ENCODE assay signal across 20 cellular contexts in the genomic region with DNA sequence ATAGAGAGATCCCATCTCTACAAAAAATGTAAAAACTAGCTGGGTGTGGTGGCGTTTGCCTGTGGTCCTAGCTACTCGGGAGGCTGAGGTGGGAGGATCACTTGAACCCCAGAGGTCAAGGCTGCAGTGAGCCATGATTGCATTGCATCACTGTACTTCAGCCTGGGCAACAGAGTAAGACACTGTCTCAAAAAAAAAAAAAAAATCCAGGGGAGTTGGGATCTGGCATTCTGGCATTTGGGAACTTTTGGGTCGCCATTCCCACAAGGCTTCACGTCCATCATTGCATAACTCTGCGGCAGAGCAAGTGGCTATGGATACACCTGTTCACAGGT. TPM values are rescaled to one million over a fixed set of nuclear protein-coding genes. Genes with fewer than 3 reads are reported as not detected.
"Had no signal": no experiment of that assay in that cellular context is flagged by ENCODE, and none has a peak within 500 bp of the region (broad histone marks: within the 10 kb centered on the region; RNA-seq: fewer than 3 reads in every experiment).

No MANE protein-coding gene starts in this region.

- H3K27me3 ChIP-seq: brain microvascular endothelial cell, Peyer's patch, SJSA1 had no signal

- H3K4me2 ChIP-seq: SK-N-SH had no signal

- H3K9me2 ChIP-seq: SK-N-SH had no signal

- H3K9me3 Mint-ChIP-seq: activated CD4-positive, alpha-beta memory T cell treated with anti-CD3 and anti-CD28 coated beads for 36 hours; activated naive CD4-positive, alpha-beta T cell treated with anti-CD3 and anti-CD28 coated beads, Interleukin-2, amount 10 ng/mL, durations not matched to agents 7 days and 5 days; activated naive CD8-positive, alpha-beta T cell treated with anti-CD3 and anti-CD28 coated beads for 36 hours; T-helper 1 cell treated with Interleukin-12 subunit alpha and Interleukin-12 subunit beta and Interleukin-4 antibody, amounts not matched to agents 30 μg/mL and 1 μg/mL, for 36 hours; T-helper 2 cell treated with Interferon-gamma antibody and Interleukin-4, amounts not matched to agents 5 μg/mL and 100 μg/mL, for 36 hours had no signal

- H3K27ac ChIP-seq: brain microvascular endothelial cell, Peyer's patch, SJSA1 had no signal

- H3K9me3 ChIP-seq: Peyer's patch, SJSA1, SK-N-SH had no signal

- DNase-seq: NCI-H1417 treated with DMSO at 0.1 percent for 48 hours, NCI-H187 treated with DMSO at 0.1 percent for 48 hours, NCI-H446 treated with DMSO at 0.1 percent for 48 hours, SHP77 treated with DMSO at 0.1 percent for 48 hours had no signal

- H3K4me1 ChIP-seq: Peyer's patch, SJSA1 had no signal

- H3K9ac ChIP-seq: SK-N-SH had no signal

- H3K36me3 ChIP-seq: brain microvascular endothelial cell, Peyer's patch, SJSA1 had no signal

- H3K4me1 Mint-ChIP-seq: activated CD4-positive, alpha-beta T cell treated with anti-CD3 and anti-CD28 coated beads for 36 hours; activated CD8-positive, alpha-beta memory T cell treated with anti-CD3 and anti-CD28 coated beads, Interleukin-2, amount 10 ng/mL, durations not matched to agents 7 days and 5 days; activated naive CD4-positive, alpha-beta T cell treated with anti-CD3 and anti-CD28 coated beads, Interleukin-2, amount 10 ng/mL, durations not matched to agents 7 days and 5 days; activated naive CD8-positive, alpha-beta T cell treated with anti-CD3 and anti-CD28 coated beads for 36 hours had no signal

- H3K27ac Mint-ChIP-seq: activated CD4-positive, alpha-beta memory T cell treated with anti-CD3 and anti-CD28 coated beads for 36 hours; activated CD4-positive, alpha-beta T cell treated with anti-CD3 and anti-CD28 coated beads for 36 hours; activated CD8-positive, alpha-beta memory T cell treated with anti-CD3 and anti-CD28 coated beads, Interleukin-2, amount 10 ng/mL, durations not matched to agents 7 days and 5 days; activated naive CD4-positive, alpha-beta T cell treated with anti-CD3 and anti-CD28 coated beads, Interleukin-2, amount 10 ng/mL, durations not matched to agents 7 days and 5 days; activated naive CD8-positive, alpha-beta T cell treated with anti-CD3 and anti-CD28 coated beads for 36 hours; T-helper 1 cell treated with Interleukin-12 subunit alpha and Interleukin-12 subunit beta and Interleukin-4 antibody, amounts not matched to agents 30 μg/mL and 1 μg/mL, for 36 hours; T-helper 2 cell treated with Interferon-gamma antibody and Interleukin-4, amounts not matched to agents 5 μg/mL and 100 μg/mL, for 36 hours had no signal

- H3K4me3 ChIP-seq: Peyer's patch, SJSA1 had no signal

- H3K4me3 Mint-ChIP-seq: activated CD4-positive, alpha-beta memory T cell treated with anti-CD3 and anti-CD28 coated beads for 36 hours; activated CD4-positive, alpha-beta T cell treated with anti-CD3 and anti-CD28 coated beads for 36 hours; activated CD8-positive, alpha-beta memory T cell treated with anti-CD3 and anti-CD28 coated beads, Interleukin-2, amount 10 ng/mL, durations not matched to agents 7 days and 5 days; activated naive CD4-positive, alpha-beta T cell treated with anti-CD3 and anti-CD28 coated beads, Interleukin-2, amount 10 ng/mL, durations not matched to agents 7 days and 5 days; activated naive CD8-positive, alpha-beta T cell treated with anti-CD3 and anti-CD28 coated beads for 36 hours; T-helper 1 cell treated with Interleukin-12 subunit alpha and Interleukin-12 subunit beta and Interleukin-4 antibody, amounts not matched to agents 30 μg/mL and 1 μg/mL, for 36 hours; T-helper 2 cell treated with Interferon-gamma antibody and Interleukin-4, amounts not matched to agents 5 μg/mL and 100 μg/mL, for 36 hours had no signal

- FAIRE-seq: TTC549 had no signal

RNA-seq across cellular contexts. Expression of gene FAM181A, which starts 34.7 kb away (rescaled TPM):
- total RNA-seq: activated CD4-positive, alpha-beta memory T cell treated with anti-CD3 and anti-CD28 coated beads for 36 hours; activated CD4-positive, alpha-beta T cell treated with anti-CD3 and anti-CD28 coated beads for 36 hours; activated CD8-positive, alpha-beta memory T cell treated with anti-CD3 and anti-CD28 coated beads, Interleukin-2, amount 10 ng/mL, durations not matched to agents 7 days and 5 days; activated naive CD8-positive, alpha-beta T cell treated with anti-CD3 and anti-CD28 coated beads for 36 hours; aorta; LHCN-M2; M059J; PC-3; Peyer's patch; SJSA1 had no signal
- polyA plus RNA-seq: aorta, SK-N-SH had no signal
